Comparison of ENCODE assay signal across 1 cellular context in the genomic region with DNA sequence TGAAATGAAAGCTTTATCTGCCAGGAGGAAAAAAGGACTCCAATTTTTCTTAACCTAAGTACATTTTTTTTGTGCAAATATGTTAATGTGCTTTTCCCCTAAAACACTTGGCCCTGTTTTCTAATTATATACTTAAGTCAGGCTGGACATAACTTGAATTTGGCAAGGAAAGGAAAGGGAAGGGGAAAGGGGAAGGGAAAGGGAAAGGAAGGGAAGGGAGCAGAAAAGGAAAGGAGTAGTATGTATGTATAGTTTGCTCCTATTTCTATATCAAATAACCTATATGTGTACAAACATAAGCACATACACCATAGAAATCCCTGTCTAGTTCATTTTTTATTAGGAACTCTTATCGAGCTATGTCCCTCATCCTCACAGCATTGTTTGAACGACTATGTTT.
TF ChIP-seq lines count a peak whose summit lies in the region.

No MANE protein-coding gene starts in this region.

TF ChIP-seq in GM12878, 131 proteins besides CTCF, POLR2A, EP300 and RAD21:
- TF ChIP-seq POLR2AphosphoS2 (IDR thresholded peaks at IDR 0.05; ENCODE audit: low read depth, low read length) (no peak), EZH2 (IDR thresholded peaks at IDR 0.05; ENCODE audit: borderline replicate concordance, control insufficient read depth, low read depth, low read length) (no peak), WRNIP1 (IDR thresholded peaks at IDR 0.05; ENCODE audit: borderline replicate concordance, low read depth, low read length) (no peak)
- TF ChIP-seq, protein P1, sequence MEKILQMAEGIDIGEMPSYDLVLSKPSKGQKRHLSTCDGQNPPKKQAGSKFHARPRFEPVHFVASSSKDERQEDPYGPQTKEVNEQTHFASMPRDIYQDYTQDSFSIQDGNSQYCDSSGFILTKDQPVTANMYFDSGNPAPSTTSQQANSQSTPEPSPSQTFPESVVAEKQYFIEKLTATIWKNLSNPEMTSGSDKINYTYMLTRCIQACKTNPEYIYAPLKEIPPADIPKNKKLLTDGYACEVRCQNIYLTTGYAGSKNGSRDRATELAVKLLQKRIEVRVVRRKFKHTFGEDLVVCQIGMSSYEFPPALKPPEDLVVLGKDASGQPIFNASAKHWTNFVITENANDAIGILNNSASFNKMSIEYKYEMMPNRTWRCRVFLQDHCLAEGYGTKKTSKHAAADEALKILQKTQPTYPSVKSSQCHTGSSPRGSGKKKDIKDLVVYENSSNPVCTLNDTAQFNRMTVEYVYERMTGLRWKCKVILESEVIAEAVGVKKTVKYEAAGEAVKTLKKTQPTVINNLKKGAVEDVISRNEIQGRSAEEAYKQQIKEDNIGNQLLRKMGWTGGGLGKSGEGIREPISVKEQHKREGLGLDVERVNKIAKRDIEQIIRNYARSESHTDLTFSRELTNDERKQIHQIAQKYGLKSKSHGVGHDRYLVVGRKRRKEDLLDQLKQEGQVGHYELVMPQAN (conservative IDR thresholded peaks at IDR 0.05) = no peak
- TF ChIP-seq, protein P2, sequence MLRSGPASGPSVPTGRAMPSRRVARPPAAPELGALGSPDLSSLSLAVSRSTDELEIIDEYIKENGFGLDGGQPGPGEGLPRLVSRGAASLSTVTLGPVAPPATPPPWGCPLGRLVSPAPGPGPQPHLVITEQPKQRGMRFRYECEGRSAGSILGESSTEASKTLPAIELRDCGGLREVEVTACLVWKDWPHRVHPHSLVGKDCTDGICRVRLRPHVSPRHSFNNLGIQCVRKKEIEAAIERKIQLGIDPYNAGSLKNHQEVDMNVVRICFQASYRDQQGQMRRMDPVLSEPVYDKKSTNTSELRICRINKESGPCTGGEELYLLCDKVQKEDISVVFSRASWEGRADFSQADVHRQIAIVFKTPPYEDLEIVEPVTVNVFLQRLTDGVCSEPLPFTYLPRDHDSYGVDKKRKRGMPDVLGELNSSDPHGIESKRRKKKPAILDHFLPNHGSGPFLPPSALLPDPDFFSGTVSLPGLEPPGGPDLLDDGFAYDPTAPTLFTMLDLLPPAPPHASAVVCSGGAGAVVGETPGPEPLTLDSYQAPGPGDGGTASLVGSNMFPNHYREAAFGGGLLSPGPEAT (IDR thresholded peaks at IDR 0.05; ENCODE audit: low read depth) = no peak
